Comparison of ENCODE assay signal across 11 cellular contexts in genomic region chr16:3578121-3578520, GRCh38.
DNase-seq lines count a peak whose midpoint lies in the region; ATAC-seq and TF ChIP-seq lines count a peak whose summit lies in the region.
"Had no signal": no experiment of that assay in that cellular context is flagged by ENCODE, and none has a peak within 500 bp of the region (broad histone marks: within the 10 kb centered on the region; RNA-seq: fewer than 3 reads in every experiment).

No MANE protein-coding gene starts in this region.

- H3K36me3 ChIP-seq in Loucy (ENCODE audit: insufficient read depth, low read length), result no peaks in the 10 kb centered on the region

- no peaks in the 10 kb centered on the region for H3F3A ChIP-seq in Loucy (ENCODE audit: low read depth)

- H3K27me3 ChIP-seq in Loucy (ENCODE audit: insufficient read depth, low read length, poor library complexity, severe bottlenecking), result no peaks in the 10 kb centered on the region

- no peak for ATAC-seq in HG02678 (IDR thresholded peaks at IDR 0.05; ENCODE audit: unreplicated experiment)

- H3K9me3 ChIP-seq in Loucy (ENCODE audit: insufficient read depth, low read depth, low read length), result no peaks in the 10 kb centered on the region
- H3K9me3 ChIP-seq: heart left ventricle had no signal

- peaks cover 23% of the 10 kb centered on the region for H4K20me1 ChIP-seq in Loucy (ENCODE audit: insufficient read depth, low read length, poor library complexity, severe bottlenecking)

- peak overlapping the region; percentile 82 for H3K4me3 ChIP-seq in Loucy (ENCODE audit: low read length, poor library complexity, severe bottlenecking)

- H3K9me2 ChIP-seq in Loucy (replicated peaks; ENCODE audit: low read depth, low read length), result no peaks in the 10 kb centered on the region

- peak; percentile 24 for DNase-seq in activated CD8-positive, alpha-beta memory T cell treated with anti-CD3 and anti-CD28 coated beads, Interleukin-2, amount 50 U/mL, for 24 hours (ENCODE audit: extremely low read depth)
- peak; percentile 63 for DNase-seq in germinal center (ENCODE audit: low spot score)
- peak; percentile 65 for DNase-seq in stimulated activated CD8-positive, alpha-beta memory T cell treated with anti-CD3 and anti-CD28 coated beads, Interleukin-4, amount 100 ng/mL, for 48 hours
- DNase-seq in GM19240 (ENCODE audit: insufficient read length, low spot score), result no peak
- DNase-seq in UCSD-AML1 (lab: John Stamatoyannopoulos, UW; ENCODE audit: unreplicated experiment), result no peak
- no peak for DNase-seq in NCI-H1436 (lab: John Stamatoyannopoulos, UW)
- DNase-seq: DMS153, NCI-H446 treated with DMSO at 0.1 percent for 48 hours had no signal

- no peak overlapping the region for H2AFZ ChIP-seq in Loucy (ENCODE audit: low read length)

- peak overlapping the region; percentile 95 for H3K9ac ChIP-seq in Loucy (ENCODE audit: low read depth, low read length, poor library complexity, severe bottlenecking)

- H3K79me2 ChIP-seq in Loucy (ENCODE audit: insufficient read depth, low read length), result peaks cover 40% of the 10 kb centered on the region

- peaks cover 33% of the 10 kb centered on the region for H3K4me1 ChIP-seq in Loucy (ENCODE audit: insufficient read depth, low read length, poor library complexity, severe bottlenecking)

- no peak for TF ChIP-seq CTCF in Loucy (conservative IDR thresholded peaks at IDR 0.05; ENCODE audit: low read length)

- peak overlapping the region; percentile 66 for H3K4me2 ChIP-seq in Loucy (ENCODE audit: low read depth, low read length, poor library complexity, severe bottlenecking)

Comparison
In these comparisons a context has a peak if more than half of its experiments do, and no peak if none do; other contexts are left out.
1. DNase-seq: peak in activated CD8-positive, alpha-beta memory T cell treated with anti-CD3 and anti-CD28 coated beads, Interleukin-2, amount 50 U/mL, for 24 hours (single experiment), germinal center (single experiment) and stimulated activated CD8-positive, alpha-beta memory T cell treated with anti-CD3 and anti-CD28 coated beads, Interleukin-4, amount 100 ng/mL, for 48 hours (single experiment); none in GM19240 (single experiment), UCSD-AML1 (single experiment) and NCI-H1436 (single experiment).